In genomic region chr16:10386517-10387377, GRCh38 we compare ENCODE assay signal across 9 cellular contexts. TPM values are rescaled to one million over a fixed set of nuclear protein-coding genes. Genes with fewer than 3 reads are reported as not detected.
DNase-seq lines count a peak whose midpoint lies in the region; ATAC-seq lines count a peak whose summit lies in the region.
"Had no signal": no experiment of that assay in that cellular context is flagged by ENCODE, and none has a peak within 500 bp of the region (broad histone marks: within the 10 kb centered on the region; RNA-seq: fewer than 3 reads in every experiment).

No MANE protein-coding gene starts in this region.

- peak overlapping the region; percentile 95 for H3K9ac ChIP-seq in BLaER1

- H3K27ac ChIP-seq in BLaER1, result peak overlapping the region; percentile 95
- H3K27ac ChIP-seq: foreskin keratinocyte had no signal

- intact Hi-C loops in dendritic cell treated with granulocyte-macrophage colony-stimulating factor and Interleukin-4, amounts not matched to agents 40 ng/mL and 50 ng/mL, for 4 days (cut with micrococcal nuclease), result no loop called here

- H3K36me3 ChIP-seq in BLaER1, result peaks cover 45% of the 10 kb centered on the region
- H3K36me3 ChIP-seq in MG63, result peaks cover 23% of the 10 kb centered on the region

- peak overlapping the region; percentile 93 for H3K27ac Mint-ChIP-seq in dendritic cell treated with granulocyte-macrophage colony-stimulating factor and Interleukin-4, amounts not matched to agents 40 ng/mL and 50 ng/mL, for 4 days
- peak overlapping the region; percentile 95 to 99 (median 98) for H3K27ac Mint-ChIP-seq in naive B cell

- no peaks in the 10 kb centered on the region for H4K20me1 ChIP-seq in BLaER1

- peaks cover 24% of the 10 kb centered on the region for H3K36me3 Mint-ChIP-seq in dendritic cell treated with granulocyte-macrophage colony-stimulating factor and Interleukin-4, amounts not matched to agents 40 ng/mL and 50 ng/mL, for 4 days (ENCODE audit: low read depth)
- H3K36me3 Mint-ChIP-seq in naive B cell, result peaks cover 0 to 18% of the 10 kb centered on the region in 2 donors

- no peaks in the 10 kb centered on the region for H3K27me3 ChIP-seq in BLaER1
- H3K27me3 ChIP-seq in MG63, result no peaks in the 10 kb centered on the region
- H3K27me3 ChIP-seq: foreskin keratinocyte had no signal

- no peaks in the 10 kb centered on the region for H3K27me3 Mint-ChIP-seq in dendritic cell treated with granulocyte-macrophage colony-stimulating factor and Interleukin-4, amounts not matched to agents 40 ng/mL and 50 ng/mL, for 4 days
- H3K27me3 Mint-ChIP-seq in naive B cell, result no peaks in the 10 kb centered on the region

- peaks cover 31% of the 10 kb centered on the region for H3K4me1 ChIP-seq in BLaER1
- H3K4me1 ChIP-seq: foreskin keratinocyte had no signal

- H3K4me1 Mint-ChIP-seq in dendritic cell treated with granulocyte-macrophage colony-stimulating factor and Interleukin-4, amounts not matched to agents 40 ng/mL and 50 ng/mL, for 4 days (ENCODE audit: low read depth), result peaks cover 11% of the 10 kb centered on the region
- peaks cover 35 to 55% (median 55%) of the 10 kb centered on the region in 3 donors for H3K4me1 Mint-ChIP-seq in naive B cell

- no peaks in the 10 kb centered on the region for H3K9me3 Mint-ChIP-seq in dendritic cell treated with granulocyte-macrophage colony-stimulating factor and Interleukin-4, amounts not matched to agents 40 ng/mL and 50 ng/mL, for 4 days
- peaks cover 0 to 5% (median 0%) of the 10 kb centered on the region in 7 donors for H3K9me3 Mint-ChIP-seq in naive B cell

- peak overlapping the region; percentile 95 for H3K4me3 Mint-ChIP-seq in dendritic cell treated with granulocyte-macrophage colony-stimulating factor and Interleukin-4, amounts not matched to agents 40 ng/mL and 50 ng/mL, for 4 days
- H3K4me3 Mint-ChIP-seq in naive B cell, result peak overlapping the region; percentile 96 to 99 (median 99)

- peak overlapping the region; percentile 78 for H3K4me2 ChIP-seq in BLaER1

- H3K4me3 ChIP-seq in BLaER1 (peak overlapping the region; percentile 95), MG63 (peak overlapping the region; percentile 78)

- H3K9me3 ChIP-seq in BLaER1 (peaks cover 64% of the 10 kb centered on the region), MG63 (peaks cover 7% of the 10 kb centered on the region)

- ATAC-seq in naive B cell (ENCODE audit: low read depth in 2 of 2) (no peak), HG02678 (IDR thresholded peaks at IDR 0.05; ENCODE audit: unreplicated experiment) (no peak), GM19455 (IDR thresholded peaks at IDR 0.05; ENCODE audit: unreplicated experiment) (no peak)

- no peak for DNase-seq in MG63
- DNase-seq in naive B cell, result no peak
- no peak for DNase-seq in stimulated activated CD4-positive, alpha-beta T cell treated with anti-CD3 and anti-CD28 coated beads, Interleukin-2, amount 100 ng/mL, for 48 hours
- no peak for DNase-seq in islet precursor cell

RNA-seq across cellular contexts. Expression of gene ATF7IP2, which starts 0.9 kb away (rescaled TPM):
- total RNA-seq in MG63 (2014; rRNA removed; shearing (Covaris generic); ENCODE audit: low replicate concordance), result 8.6 and 43.4 TPM in 2 replicates
- polyA plus RNA-seq in naive B cell (ENCODE audit: low read depth in 6 of 6), result 100 to 1,000 TPM in 4 of 6 donors, 10 to 100 TPM in 2; 67.9 to 172 (median 110) TPM
